In genomic region chr10:80164596-80164995, GRCh38 we compare ENCODE assay signal across 1 cellular context.
TF ChIP-seq lines count a peak whose summit lies in the region.

No MANE protein-coding gene starts in this region.

TF ChIP-seq in HCT116, 20 proteins besides CTCF, POLR2A, EP300 and RAD21:
- TF ChIP-seq FOSL1 (IDR thresholded peaks at IDR 0.05; ENCODE audit: low read depth) = no peak
- no peak for TF ChIP-seq YY1 (IDR thresholded peaks at IDR 0.05; ENCODE audit: extremely low read depth, insufficient replicate concordance, low read depth, low read length)
- no peak for TF ChIP-seq ELF1 (IDR thresholded peaks at IDR 0.05; ENCODE audit: borderline replicate concordance, low read depth)
